10 cellular contexts compared by ENCODE assay signal in the genomic region with DNA sequence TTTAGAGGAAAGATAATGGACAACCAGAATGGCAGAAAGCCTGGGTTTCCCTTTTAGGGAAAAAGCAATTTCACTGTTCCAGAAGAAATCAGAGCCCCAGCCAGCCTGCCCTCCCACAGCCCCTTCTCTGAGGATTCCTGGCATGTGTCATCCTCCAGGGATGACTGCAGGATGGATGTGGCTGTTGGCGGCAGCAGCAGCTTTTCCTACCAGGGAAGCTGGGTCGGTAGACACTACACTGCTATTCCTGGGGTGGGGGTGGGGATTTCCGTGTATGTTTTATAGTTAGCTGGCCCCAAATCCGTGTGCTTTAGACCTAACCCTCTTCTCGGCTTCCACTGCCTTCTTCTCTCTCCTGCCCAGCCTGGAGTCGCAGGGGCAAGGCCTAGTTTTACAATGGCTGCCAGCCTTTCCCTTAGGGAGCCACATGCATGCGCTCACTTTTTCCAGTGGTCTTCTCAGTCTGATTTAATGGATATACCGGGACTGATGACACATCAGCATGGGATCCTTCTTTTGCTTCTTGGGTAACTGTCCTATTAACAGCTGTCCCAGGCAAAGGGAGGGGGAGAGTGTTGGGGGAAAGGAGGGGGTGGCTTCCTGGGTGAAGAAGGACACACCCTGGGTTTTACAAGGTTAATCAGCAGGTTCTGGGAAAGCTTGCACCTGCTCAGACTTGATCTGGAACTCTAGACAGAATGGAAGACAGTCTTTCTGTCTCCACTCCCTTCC. TPM values are rescaled to one million over a fixed set of nuclear protein-coding genes. Genes with fewer than 3 reads are reported as not detected.
DNase-seq lines count a peak whose midpoint lies in the region; ATAC-seq and TF ChIP-seq lines count a peak whose summit lies in the region.
"Had no signal": no experiment of that assay in that cellular context is flagged by ENCODE, and none has a peak within 500 bp of the region (broad histone marks: within the 10 kb centered on the region; RNA-seq: fewer than 3 reads in every experiment).

No MANE protein-coding gene starts in this region.

- H3K4me1 ChIP-seq in OCI-LY7 (ENCODE audit: insufficient read depth, low read length, poor library complexity, severe bottlenecking) (peaks cover 36% of the 10 kb centered on the region), smooth muscle cell (ENCODE audit: low read depth) (peaks cover 26% of the 10 kb centered on the region)

- WGBS in smooth muscle cell (ENCODE audit: low lambda C conversion rate) = 22% methylated on average over 8 of the region's 8 CpGs

- peaks cover 38% of the 10 kb centered on the region for H3K79me2 ChIP-seq in OCI-LY7 (ENCODE audit: insufficient read depth, low read depth, low read length)
- peaks cover 27% of the 10 kb centered on the region for H3K79me2 ChIP-seq in smooth muscle cell (ENCODE audit: low read depth)

- no peak overlapping the region for H3K27ac ChIP-seq in OCI-LY7 (ENCODE audit: low read depth, low read length, poor library complexity, severe bottlenecking)
- peak overlapping the region; percentile 94 for H3K27ac ChIP-seq in smooth muscle cell (ENCODE audit: low read depth)
- H3K27ac ChIP-seq: thoracic aorta had no signal

- H3K9ac ChIP-seq in smooth muscle cell (ENCODE audit: low read depth) = peak overlapping the region; percentile 92

- intact Hi-C loops in activated CD4-positive, alpha-beta T cell treated with anti-CD3 and anti-CD28 coated beads for 36 hours (cut with DNase I, micrococcal nuclease) = no loop called here
- intact Hi-C loops in OCI-LY7 (cut with micrococcal nuclease; ENCODE audit: unreplicated experiment) = no loop called here

- H3K27ac Mint-ChIP-seq in activated CD4-positive, alpha-beta T cell treated with anti-CD3 and anti-CD28 coated beads for 36 hours = no peak overlapping the region

- DNase-seq in activated CD4-positive, alpha-beta T cell treated with anti-CD3 and anti-CD28 coated beads for 36 hours = no peak
- DNase-seq in activated CD4-positive, alpha-beta T cell treated with anti-CD3 and anti-CD28 coated beads, Interleukin-2, amount 50 U/mL, for 4 hours = no peak
- DNase-seq in OCI-LY7 (ENCODE audit: low spot score) (no peak), fibroblast of mammary gland (ENCODE audit: low read depth) (peak; percentile 80), smooth muscle cell (lab: John Stamatoyannopoulos, UW; ENCODE audit: unreplicated experiment) (peak; percentile 40), GOT3 (lab: John Stamatoyannopoulos, UW) (no peak), NCI-H345 treated with DMSO at 0.1 percent for 48 hours (lab: John Stamatoyannopoulos, UW; ENCODE audit: unreplicated experiment) (no peak)
- DNase-seq: SHP77 had no signal

- CTCF ChIA-PET in activated CD4-positive, alpha-beta T cell treated with anti-CD3 and anti-CD28 coated beads for 36 hours (lab: Charles Lee) = interaction anchor here (1.0 to 5.3 kb wide), 4 partner anchors 19 to 99 kb away, joined by 3 to 42 read pairs (median 20); no protein-coding TSS in a partner anchor
- CTCF ChIA-PET in OCI-LY7 (lab: Charles Lee; ENCODE audit: unreplicated experiment) = interaction anchor here (0.8 to 1.8 kb wide), 2 partner anchors 9 to 11 kb away, joined by 4 to 6 read pairs; no protein-coding TSS in a partner anchor

- H2AFZ ChIP-seq in OCI-LY7 (ENCODE audit: low read length) (no peak overlapping the region), smooth muscle cell (ENCODE audit: low read depth) (peak overlapping the region; percentile 32)

- H4K20me1 ChIP-seq in OCI-LY7 (ENCODE audit: insufficient read depth, low read length) (no peaks in the 10 kb centered on the region; the same call in 1 of the 2 replicates), smooth muscle cell (ENCODE audit: low read depth) (no peaks in the 10 kb centered on the region)

- no peaks in the 10 kb centered on the region for H3K9me3 ChIP-seq in OCI-LY7 (ENCODE audit: low read length)
- H3K9me3 ChIP-seq in smooth muscle cell (replicated peaks; ENCODE audit: low read depth) = no peaks in the 10 kb centered on the region
- H3K9me3 ChIP-seq: thoracic aorta had no signal

- peak overlapping the region; percentile 89; the same call in 1 of the 2 replicates for H3K4me2 ChIP-seq in OCI-LY7 (ENCODE audit: low read length)
- peak overlapping the region; percentile 92 for H3K4me2 ChIP-seq in smooth muscle cell

- POLR2A ChIA-PET in activated CD4-positive, alpha-beta T cell treated with anti-CD3 and anti-CD28 coated beads for 36 hours (lab: Charles Lee) = interaction anchor here (0.6 kb wide), 1 partner anchor 606 kb away, joined by 6 read pairs; no protein-coding TSS in a partner anchor
- POLR2A ChIA-PET in OCI-LY7 (lab: Charles Lee) = interaction anchor here (3.6 kb wide), 1 partner anchor 11 kb away, joined by 29 read pairs; no protein-coding TSS in a partner anchor

- H3K9me3 Mint-ChIP-seq in activated CD4-positive, alpha-beta T cell treated with anti-CD3 and anti-CD28 coated beads for 36 hours (ENCODE audit: low read depth) = no peaks in the 10 kb centered on the region

- no peaks in the 10 kb centered on the region for H3K27me3 Mint-ChIP-seq in activated CD4-positive, alpha-beta T cell treated with anti-CD3 and anti-CD28 coated beads for 36 hours

- peaks cover 35% of the 10 kb centered on the region for H3F3A ChIP-seq in smooth muscle cell (ENCODE audit: low read depth)

- H3K36me3 ChIP-seq in OCI-LY7 (ENCODE audit: insufficient read depth, low read length) = peaks cover under 1% of the 10 kb centered on the region; the same call in 1 of the 2 replicates
- no peaks in the 10 kb centered on the region for H3K36me3 ChIP-seq in smooth muscle cell (ENCODE audit: low read depth)
- H3K36me3 ChIP-seq: thoracic aorta had no signal

- H3K4me1 Mint-ChIP-seq in activated CD4-positive, alpha-beta T cell treated with anti-CD3 and anti-CD28 coated beads for 36 hours = peaks cover 21% of the 10 kb centered on the region

- ATAC-seq in activated CD4-positive, alpha-beta T cell treated with anti-CD3 and anti-CD28 coated beads for 36 hours = no peak
- no peak for ATAC-seq in GM18520 (IDR thresholded peaks at IDR 0.05; ENCODE audit: unreplicated experiment)

- H3K36me3 Mint-ChIP-seq in activated CD4-positive, alpha-beta T cell treated with anti-CD3 and anti-CD28 coated beads for 36 hours (ENCODE audit: low read depth) = peaks cover 15% of the 10 kb centered on the region

- no TSS peak for BruUV-seq in OCI-LY7 (replicated peaks; lab: Mats Ljungman, UMichigan)

- H3K4me3 ChIP-seq in OCI-LY7 (ENCODE audit: low read depth, low read length, poor library complexity, severe bottlenecking) = no peak overlapping the region
- H3K4me3 ChIP-seq in fibroblast of mammary gland (ENCODE audit: control insufficient read depth, low read depth, low read length) = no peak overlapping the region
- H3K4me3 ChIP-seq in smooth muscle cell = no peak overlapping the region
- H3K4me3 ChIP-seq: thoracic aorta had no signal

- no peaks in the 10 kb centered on the region for H3K9me2 ChIP-seq in OCI-LY7 (ENCODE audit: insufficient read depth, low read length)

- TF ChIP-seq CTCF in OCI-LY7 (conservative IDR thresholded peaks at IDR 0.05; ENCODE audit: low read length) = no peak
- no peak for TF ChIP-seq CTCF in fibroblast of mammary gland (conservative IDR thresholded peaks at IDR 0.05; ENCODE audit: control insufficient read depth, insufficient read depth, low read depth, low read length)
- no peak for TF ChIP-seq CTCF in smooth muscle cell (IDR thresholded peaks at IDR 0.05; ENCODE audit: borderline replicate concordance, insufficient read depth, poor library complexity, severe bottlenecking)

- no peaks in the 10 kb centered on the region for H3K27me3 ChIP-seq in smooth muscle cell (ENCODE audit: low read depth)

- peak overlapping the region; percentile 88 for H3K4me3 Mint-ChIP-seq in activated CD4-positive, alpha-beta T cell treated with anti-CD3 and anti-CD28 coated beads for 36 hours

RNA-seq across cellular contexts. Expression of a gene that starts 2.7 kb away (rescaled TPM):
- total RNA-seq in activated CD4-positive, alpha-beta T cell treated with anti-CD3 and anti-CD28 coated beads for 36 hours = 100 to 1,000 TPM; 100 to 127 TPM
- total RNA-seq in OCI-LY7 (2014; rRNA removed; shearing (Covaris generic)) = 42.3 and 60.1 TPM in 2 replicates
- total RNA-seq in OCI-LY7 (2022) = 106 and 124 TPM in 2 replicates
- total RNA-seq in smooth muscle cell = 101 and 103 TPM in 2 replicates
- 61.0 and 67.6 TPM in 2 replicates for polyA plus RNA-seq in smooth muscle cell

RNA-seq across cellular contexts. Expression of a gene that starts 7.8 kb away (rescaled TPM):
- total RNA-seq in activated CD4-positive, alpha-beta T cell treated with anti-CD3 and anti-CD28 coated beads for 36 hours = 1 to 10 TPM; 3.6 to 4.1 TPM
- total RNA-seq in OCI-LY7 (2014; rRNA removed; shearing (Covaris generic)) = 1.2 TPM in 1 of 2 replicates, not detected in the other
- total RNA-seq in OCI-LY7 (2022) (1.4 and 1.7 TPM in 2 replicates), smooth muscle cell (70.6 and 91.8 TPM in 2 replicates)
- polyA plus RNA-seq in smooth muscle cell = 193 and 257 TPM in 2 replicates

RNA-seq across cellular contexts. Expression of a gene that starts 55.8 kb away (rescaled TPM):
- total RNA-seq in activated CD4-positive, alpha-beta T cell treated with anti-CD3 and anti-CD28 coated beads for 36 hours = 10 to 100 TPM; 58.6 to 66.0 TPM
- 59.7 and 64.5 TPM in 2 replicates for total RNA-seq in OCI-LY7 (2014; rRNA removed; shearing (Covaris generic))
- total RNA-seq in OCI-LY7 (2022) (68.2 and 70.4 TPM in 2 replicates), smooth muscle cell (63.4 and 72.7 TPM in 2 replicates)
- polyA plus RNA-seq in smooth muscle cell = 32.7 and 35.6 TPM in 2 replicates

Comparison
In these comparisons a context has a peak if more than half of its experiments do, and no peak if none do; other contexts are left out.
1. DNase-seq: peak in fibroblast of mammary gland (single experiment) and smooth muscle cell (single experiment); none in activated CD4-positive, alpha-beta T cell treated with anti-CD3 and anti-CD28 coated beads for 36 hours (single experiment), activated CD4-positive, alpha-beta T cell treated with anti-CD3 and anti-CD28 coated beads, Interleukin-2, amount 50 U/mL, for 4 hours (0 of 2), OCI-LY7 (single experiment), GOT3 (single experiment) and NCI-H345 treated with DMSO at 0.1 percent for 48 hours (single experiment).
2. RNA of a gene that starts 7.8 kb away (total RNA-seq): 70.6 to 91.8 TPM in smooth muscle cell; 3.6 to 4.1 TPM in activated CD4-positive, alpha-beta T cell treated with anti-CD3 and anti-CD28 coated beads for 36 hours and 1.2 to 1.7 TPM in OCI-LY7; every median in the first group is over 10 times any median in the second.